Comparison of ENCODE assay signal across 8 cellular contexts in the genomic region with DNA sequence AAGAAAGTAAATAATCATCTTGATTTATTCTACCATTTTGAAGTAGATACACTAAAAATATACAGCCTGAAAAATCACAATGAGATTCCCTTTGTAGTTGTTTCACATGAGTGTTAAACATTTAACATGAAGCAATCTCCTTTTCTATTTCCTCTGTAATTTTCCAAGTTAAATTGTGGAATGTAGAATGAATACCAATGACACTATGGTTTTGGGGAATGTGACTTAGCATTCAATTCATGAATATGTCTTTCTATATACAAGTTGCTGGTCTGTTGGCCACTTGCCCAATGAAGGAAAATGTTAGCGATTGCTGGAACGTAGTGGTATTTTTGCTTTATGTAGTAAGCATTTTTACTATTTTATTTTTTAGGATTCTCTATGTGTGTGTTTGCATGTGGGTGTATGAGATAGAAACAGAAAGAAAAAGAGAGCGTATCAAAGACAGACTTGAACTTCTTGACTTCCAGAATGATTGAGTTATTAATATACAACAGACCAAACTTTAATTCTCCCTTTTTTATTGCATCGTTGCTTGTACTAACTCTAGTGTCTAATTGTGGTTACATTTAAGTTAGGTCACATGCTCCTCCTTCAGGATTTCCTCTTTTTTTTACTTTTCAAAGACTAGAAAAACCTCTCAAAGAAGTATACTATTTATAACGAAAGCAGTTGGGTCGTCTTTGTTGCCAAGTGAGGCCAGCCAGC. TPM values are rescaled to one million over a fixed set of nuclear protein-coding genes. Genes with fewer than 3 reads are reported as not detected.
DNase-seq lines count a peak whose midpoint lies in the region; ATAC-seq and TF ChIP-seq lines count a peak whose summit lies in the region.

No MANE protein-coding gene starts in this region.

- peak overlapping the region; percentile 60 to 88 (median 68) for H3K27ac ChIP-seq in upper lobe of left lung

- H3K4me3 ChIP-seq in GM06990 (replicated peaks; ENCODE audit: low read depth, low read length) (peak overlapping the region; percentile 32), fibroblast of pulmonary artery (replicated peaks; ENCODE audit: low read depth, low read length) (peak overlapping the region; percentile 91), upper lobe of left lung (peak overlapping the region; percentile 11 to 61 (median 34))

- H3K4me1 ChIP-seq in upper lobe of left lung: peaks cover 9 to 34% (median 15%) of the 10 kb centered on the region in 4 donors

- H3K36me3 ChIP-seq in GM06990 (ENCODE audit: control insufficient read depth, insufficient read depth, low read length): no peaks in the 10 kb centered on the region
- no peaks in the 10 kb centered on the region for H3K36me3 ChIP-seq in upper lobe of left lung

- TF ChIP-seq CTCF in GM06990 (IDR thresholded peaks at IDR 0.05; ENCODE audit: insufficient read depth, low read length, poor library complexity, severe bottlenecking): no peak
- TF ChIP-seq CTCF in fibroblast of pulmonary artery (IDR thresholded peaks at IDR 0.05; ENCODE audit: low read length, missing control alignments): no peak
- no peak for TF ChIP-seq CTCF in upper lobe of left lung (IDR thresholded peaks at IDR 0.05)

- no peaks in the 10 kb centered on the region for H3K9me3 ChIP-seq in upper lobe of left lung

- DNase-seq in GM06990 (ENCODE audit: extremely low read depth, insufficient read length) (no peak), SK-MEL-5 (ENCODE audit: low read depth, low spot score) (peak; percentile 57), fibroblast of pulmonary artery (ENCODE audit: low read depth) (peak; percentile 87), upper lobe of left lung (no peak), NCI-H2196 (lab: John Stamatoyannopoulos, UW; ENCODE audit: unreplicated experiment) (no peak), DMS53 (lab: John Stamatoyannopoulos, UW) (no peak), NCI-H446 (lab: John Stamatoyannopoulos, UW) (no peak)

- no peak for TF ChIP-seq EP300 in upper lobe of left lung (IDR thresholded peaks at IDR 0.05)

- peak; percentile 33 for ATAC-seq in HG02610 (IDR thresholded peaks at IDR 0.05; ENCODE audit: unreplicated experiment)
- ATAC-seq in upper lobe of left lung (ENCODE audit: low FRiP score in 2 of 2): peak in 1 of 2 donors; percentile 10

- in situ Hi-C loops in SK-MEL-5 (cut with HindIII; ENCODE audit: low pct_unique_long_range_greater_than_20kb, low sequenced_read_pairs): no loop called here

- H3K27me3 ChIP-seq in GM06990 (replicated peaks; ENCODE audit: control insufficient read depth, insufficient read depth, low read length) (no peaks in the 10 kb centered on the region), upper lobe of left lung (no peaks in the 10 kb centered on the region)

- no peak for TF ChIP-seq POLR2A in upper lobe of left lung (IDR thresholded peaks at IDR 0.05)

- WGBS in upper lobe of left lung, 2 donors: 3 to 4% methylated on average over 6 of the region's 6 CpGs

RNA-seq across cellular contexts. Expression of a gene that starts 5.9 kb away (rescaled TPM):
- total RNA-seq in SK-MEL-5 (2014; rRNA removed; shearing (Covaris generic)): 1.8 and 2.1 TPM in 2 replicates
- 1.4 and 1.8 TPM in 2 replicates for polyA plus RNA-seq in SK-MEL-5 (2015; cell fraction: cytosol; rRNA removed)
- 0.92 and 1.1 TPM in 2 replicates for polyA plus RNA-seq in SK-MEL-5 (2015; cell fraction: nucleus; rRNA removed)
- total RNA-seq in upper lobe of left lung: 10 to 100 TPM in 3 of 6 donors, 1 to 10 TPM in 3; 4.2 to 13.7 (median 9.9) TPM

Comparison
In these comparisons a context has a peak if more than half of its experiments do, and no peak if none do; other contexts are left out.
1. DNase-seq: peak in SK-MEL-5 (single experiment) and fibroblast of pulmonary artery (single experiment); none in GM06990 (single experiment), upper lobe of left lung (0 of 2), NCI-H2196 (single experiment), DMS53 (single experiment) and NCI-H446 (0 of 2).
2. H3K4me3 ChIP-seq: peak in every context shown above with its lines; median percentile 91 in fibroblast of pulmonary artery; 34 in upper lobe of left lung; 32 in GM06990.